In the genomic region with DNA sequence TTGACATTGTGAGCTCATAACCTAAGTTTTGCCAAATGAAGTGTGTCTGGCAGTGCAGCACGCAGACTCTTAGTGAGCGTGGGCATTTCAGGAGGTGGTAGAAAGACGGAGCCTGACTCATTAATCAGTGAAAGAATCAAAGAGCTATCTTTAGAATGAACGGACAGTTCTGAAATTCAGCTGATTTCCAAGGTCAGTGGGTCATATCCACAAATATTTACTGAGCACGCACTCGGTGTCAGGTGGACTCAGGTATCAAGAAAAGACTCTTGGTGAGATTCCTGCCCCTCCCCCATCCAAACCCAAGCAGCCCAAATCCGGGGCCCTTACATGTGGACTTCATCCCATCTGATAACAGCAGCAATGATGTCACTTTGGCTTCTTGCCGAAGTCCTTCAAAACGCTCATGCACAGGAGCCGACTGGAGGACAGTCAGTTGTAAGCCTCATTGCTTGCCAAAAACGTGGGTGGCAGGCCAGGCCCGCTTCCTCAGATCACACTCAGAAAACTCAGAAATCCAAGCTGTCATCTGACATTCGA, we compare ENCODE assay signal across 1 cellular context.
TF ChIP-seq lines count a peak whose summit lies in the region.

No MANE protein-coding gene starts in this region.

TF ChIP-seq in HepG2, 621 proteins besides CTCF, POLR2A, EP300 and RAD21 (continued from another document and continues in another):
- TF ChIP-seq, protein P1, sequence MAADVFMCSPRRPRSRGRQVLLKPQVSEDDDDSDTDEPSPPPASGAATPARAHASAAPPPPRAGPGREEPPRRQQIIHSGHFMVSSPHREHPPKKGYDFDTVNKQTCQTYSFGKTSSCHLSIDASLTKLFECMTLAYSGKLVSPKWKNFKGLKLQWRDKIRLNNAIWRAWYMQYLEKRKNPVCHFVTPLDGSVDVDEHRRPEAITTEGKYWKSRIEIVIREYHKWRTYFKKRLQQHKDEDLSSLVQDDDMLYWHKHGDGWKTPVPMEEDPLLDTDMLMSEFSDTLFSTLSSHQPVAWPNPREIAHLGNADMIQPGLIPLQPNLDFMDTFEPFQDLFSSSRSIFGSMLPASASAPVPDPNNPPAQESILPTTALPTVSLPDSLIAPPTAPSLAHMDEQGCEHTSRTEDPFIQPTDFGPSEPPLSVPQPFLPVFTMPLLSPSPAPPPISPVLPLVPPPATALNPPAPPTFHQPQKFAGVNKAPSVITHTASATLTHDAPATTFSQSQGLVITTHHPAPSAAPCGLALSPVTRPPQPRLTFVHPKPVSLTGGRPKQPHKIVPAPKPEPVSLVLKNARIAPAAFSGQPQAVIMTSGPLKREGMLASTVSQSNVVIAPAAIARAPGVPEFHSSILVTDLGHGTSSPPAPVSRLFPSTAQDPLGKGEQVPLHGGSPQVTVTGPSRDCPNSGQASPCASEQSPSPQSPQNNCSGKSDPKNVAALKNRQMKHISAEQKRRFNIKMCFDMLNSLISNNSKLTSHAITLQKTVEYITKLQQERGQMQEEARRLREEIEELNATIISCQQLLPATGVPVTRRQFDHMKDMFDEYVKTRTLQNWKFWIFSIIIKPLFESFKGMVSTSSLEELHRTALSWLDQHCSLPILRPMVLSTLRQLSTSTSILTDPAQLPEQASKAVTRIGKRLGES (CRISPR knock-in tag; IDR thresholded peaks at IDR 0.05; ENCODE audit: borderline replicate concordance), result peak; percentile 78
- TF ChIP-seq SIX1 (CRISPR knock-in tag; IDR thresholded peaks at IDR 0.05; ENCODE audit: borderline replicate concordance) (peak; percentile 85; the same call in 1 of the 2 replicates), GABPA (IDR thresholded peaks at IDR 0.05; ENCODE audit: low read depth, low read length) (no peak), GABPA (CRISPR knock-in tag; IDR thresholded peaks at IDR 0.05; ENCODE audit: low read depth) (no peak), ZC3H13 (CRISPR knock-in tag; IDR thresholded peaks at IDR 0.05) (no peak), ZNF207 (IDR thresholded peaks at IDR 0.05; ENCODE audit: borderline replicate concordance) (no peak), FOXA1 (IDR thresholded peaks at IDR 0.05) (no peak), FOXA1 (CRISPR knock-in tag; IDR thresholded peaks at IDR 0.05) (peak; percentile 63), ZFP41 (CRISPR knock-in tag; IDR thresholded peaks at IDR 0.05; ENCODE audit: borderline replicate concordance) (no peak; the same call in 1 of the 2 replicates), SMAD3 (CRISPR knock-in tag; IDR thresholded peaks at IDR 0.05) (peak; percentile 66; the same call in 1 of the 2 replicates), HNF4G (IDR thresholded peaks at IDR 0.05; ENCODE audit: borderline replicate concordance, low read depth, low read length) (peak; percentile 67), HNF4G (CRISPR knock-in tag; IDR thresholded peaks at IDR 0.05; ENCODE audit: borderline replicate concordance, low read depth) (peak; percentile 47; the same call in 1 of the 2 replicates), FOXK1 (CRISPR knock-in tag; IDR thresholded peaks at IDR 0.05; ENCODE audit: borderline replicate concordance, low read depth) (peak; percentile 61; the same call in 1 of the 2 replicates), PHF21A (CRISPR knock-in tag; IDR thresholded peaks at IDR 0.05) (peak; percentile 86), RFX1 (IDR thresholded peaks at IDR 0.05) (no peak), KAT7 (CRISPR knock-in tag; IDR thresholded peaks at IDR 0.05; ENCODE audit: borderline replicate concordance) (0 out of 2 replicates have a peak, but pooled peaks have one; percentile 29), MAFG (CRISPR knock-in tag; IDR thresholded peaks at IDR 0.05) (no peak), ISL2 (CRISPR knock-in tag; IDR thresholded peaks at IDR 0.05) (peak; percentile 91), ZNF34 (CRISPR knock-in tag; IDR thresholded peaks at IDR 0.05; ENCODE audit: borderline replicate concordance) (no peak), ZBTB20 (CRISPR knock-in tag; IDR thresholded peaks at IDR 0.05; ENCODE audit: borderline replicate concordance, low read depth) (peak; percentile 80), NRL (CRISPR knock-in tag; IDR thresholded peaks at IDR 0.05; ENCODE audit: borderline replicate concordance) (no peak), RARA (CRISPR knock-in tag; IDR thresholded peaks at IDR 0.05) (peak; percentile 71), MTF1 (CRISPR knock-in tag; IDR thresholded peaks at IDR 0.05) (no peak), STAG1 (CRISPR knock-in tag; IDR thresholded peaks at IDR 0.05) (no peak; the same call in 1 of the 2 replicates), RFXAP (CRISPR knock-in tag; IDR thresholded peaks at IDR 0.05; ENCODE audit: borderline replicate concordance) (peak; percentile 79), ZNF263 (CRISPR knock-in tag; IDR thresholded peaks at IDR 0.05) (peak; percentile 45; the same call in 1 of the 2 replicates), ZNF274 (CRISPR knock-in tag; IDR thresholded peaks at IDR 0.05) (0 out of 2 replicates have a peak, but pooled peaks have one; percentile 57), ESRRA (CRISPR knock-in tag; IDR thresholded peaks at IDR 0.05; ENCODE audit: low read depth) (peak; percentile 77), SRF (IDR thresholded peaks at IDR 0.05; ENCODE audit: low read depth, low read length) (no peak), ELF4 (CRISPR knock-in tag; IDR thresholded peaks at IDR 0.05; ENCODE audit: borderline replicate concordance) (no peak), FOXA3 (CRISPR knock-in tag; IDR thresholded peaks at IDR 0.05) (peak; percentile 80), KAT8 (CRISPR knock-in tag; IDR thresholded peaks at IDR 0.05) (peak; percentile 70)
- TF ChIP-seq, protein P2, sequence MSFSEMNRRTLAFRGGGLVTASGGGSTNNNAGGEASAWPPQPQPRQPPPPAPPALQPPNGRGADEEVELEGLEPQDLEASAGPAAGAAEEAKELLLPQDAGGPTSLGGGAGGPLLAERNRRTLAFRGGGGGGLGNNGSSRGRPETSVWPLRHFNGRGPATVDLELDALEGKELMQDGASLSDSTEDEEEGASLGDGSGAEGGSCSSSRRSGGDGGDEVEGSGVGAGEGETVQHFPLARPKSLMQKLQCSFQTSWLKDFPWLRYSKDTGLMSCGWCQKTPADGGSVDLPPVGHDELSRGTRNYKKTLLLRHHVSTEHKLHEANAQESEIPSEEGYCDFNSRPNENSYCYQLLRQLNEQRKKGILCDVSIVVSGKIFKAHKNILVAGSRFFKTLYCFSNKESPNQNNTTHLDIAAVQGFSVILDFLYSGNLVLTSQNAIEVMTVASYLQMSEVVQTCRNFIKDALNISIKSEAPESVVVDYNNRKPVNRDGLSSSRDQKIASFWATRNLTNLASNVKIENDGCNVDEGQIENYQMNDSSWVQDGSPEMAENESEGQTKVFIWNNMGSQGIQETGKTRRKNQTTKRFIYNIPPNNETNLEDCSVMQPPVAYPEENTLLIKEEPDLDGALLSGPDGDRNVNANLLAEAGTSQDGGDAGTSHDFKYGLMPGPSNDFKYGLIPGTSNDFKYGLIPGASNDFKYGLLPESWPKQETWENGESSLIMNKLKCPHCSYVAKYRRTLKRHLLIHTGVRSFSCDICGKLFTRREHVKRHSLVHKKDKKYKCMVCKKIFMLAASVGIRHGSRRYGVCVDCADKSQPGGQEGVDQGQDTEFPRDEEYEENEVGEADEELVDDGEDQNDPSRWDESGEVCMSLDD (CRISPR knock-in tag; IDR thresholded peaks at IDR 0.05; ENCODE audit: borderline replicate concordance), result peak; percentile 61; the same call in 1 of the 2 replicates
- TF ChIP-seq, protein P3, sequence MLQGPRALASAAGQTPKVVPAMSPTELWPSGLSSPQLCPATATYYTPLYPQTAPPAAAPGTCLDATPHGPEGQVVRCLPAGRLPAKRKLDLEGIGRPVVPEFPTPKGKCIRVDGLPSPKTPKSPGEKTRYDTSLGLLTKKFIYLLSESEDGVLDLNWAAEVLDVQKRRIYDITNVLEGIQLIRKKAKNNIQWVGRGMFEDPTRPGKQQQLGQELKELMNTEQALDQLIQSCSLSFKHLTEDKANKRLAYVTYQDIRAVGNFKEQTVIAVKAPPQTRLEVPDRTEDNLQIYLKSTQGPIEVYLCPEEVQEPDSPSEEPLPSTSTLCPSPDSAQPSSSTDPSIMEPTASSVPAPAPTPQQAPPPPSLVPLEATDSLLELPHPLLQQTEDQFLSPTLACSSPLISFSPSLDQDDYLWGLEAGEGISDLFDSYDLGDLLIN (CRISPR knock-in tag; IDR thresholded peaks at IDR 0.05; ENCODE audit: borderline replicate concordance), result 0 out of 2 replicates have a peak, but pooled peaks have one; percentile 64
- TF ChIP-seq, protein P4, sequence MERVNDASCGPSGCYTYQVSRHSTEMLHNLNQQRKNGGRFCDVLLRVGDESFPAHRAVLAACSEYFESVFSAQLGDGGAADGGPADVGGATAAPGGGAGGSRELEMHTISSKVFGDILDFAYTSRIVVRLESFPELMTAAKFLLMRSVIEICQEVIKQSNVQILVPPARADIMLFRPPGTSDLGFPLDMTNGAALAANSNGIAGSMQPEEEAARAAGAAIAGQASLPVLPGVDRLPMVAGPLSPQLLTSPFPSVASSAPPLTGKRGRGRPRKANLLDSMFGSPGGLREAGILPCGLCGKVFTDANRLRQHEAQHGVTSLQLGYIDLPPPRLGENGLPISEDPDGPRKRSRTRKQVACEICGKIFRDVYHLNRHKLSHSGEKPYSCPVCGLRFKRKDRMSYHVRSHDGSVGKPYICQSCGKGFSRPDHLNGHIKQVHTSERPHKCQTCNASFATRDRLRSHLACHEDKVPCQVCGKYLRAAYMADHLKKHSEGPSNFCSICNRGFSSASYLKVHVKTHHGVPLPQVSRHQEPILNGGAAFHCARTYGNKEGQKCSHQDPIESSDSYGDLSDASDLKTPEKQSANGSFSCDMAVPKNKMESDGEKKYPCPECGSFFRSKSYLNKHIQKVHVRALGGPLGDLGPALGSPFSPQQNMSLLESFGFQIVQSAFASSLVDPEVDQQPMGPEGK (CRISPR knock-in tag; IDR thresholded peaks at IDR 0.05), result peak; percentile 47; the same call in 1 of the 2 replicates
- TF ChIP-seq, protein P5, sequence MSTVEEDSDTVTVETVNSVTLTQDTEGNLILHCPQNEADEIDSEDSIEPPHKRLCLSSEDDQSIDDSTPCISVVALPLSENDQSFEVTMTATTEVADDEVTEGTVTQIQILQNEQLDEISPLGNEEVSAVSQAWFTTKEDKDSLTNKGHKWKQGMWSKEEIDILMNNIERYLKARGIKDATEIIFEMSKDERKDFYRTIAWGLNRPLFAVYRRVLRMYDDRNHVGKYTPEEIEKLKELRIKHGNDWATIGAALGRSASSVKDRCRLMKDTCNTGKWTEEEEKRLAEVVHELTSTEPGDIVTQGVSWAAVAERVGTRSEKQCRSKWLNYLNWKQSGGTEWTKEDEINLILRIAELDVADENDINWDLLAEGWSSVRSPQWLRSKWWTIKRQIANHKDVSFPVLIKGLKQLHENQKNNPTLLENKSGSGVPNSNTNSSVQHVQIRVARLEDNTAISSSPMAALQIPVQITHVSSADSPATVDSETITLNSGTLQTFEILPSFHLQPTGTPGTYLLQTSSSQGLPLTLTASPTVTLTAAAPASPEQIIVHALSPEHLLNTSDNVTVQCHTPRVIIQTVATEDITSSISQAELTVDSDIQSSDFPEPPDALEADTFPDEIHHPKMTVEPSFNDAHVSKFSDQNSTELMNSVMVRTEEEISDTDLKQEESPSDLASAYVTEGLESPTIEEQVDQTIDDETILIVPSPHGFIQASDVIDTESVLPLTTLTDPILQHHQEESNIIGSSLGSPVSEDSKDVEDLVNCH (CRISPR knock-in tag; IDR thresholded peaks at IDR 0.05), result no peak
- TF ChIP-seq, protein P6, sequence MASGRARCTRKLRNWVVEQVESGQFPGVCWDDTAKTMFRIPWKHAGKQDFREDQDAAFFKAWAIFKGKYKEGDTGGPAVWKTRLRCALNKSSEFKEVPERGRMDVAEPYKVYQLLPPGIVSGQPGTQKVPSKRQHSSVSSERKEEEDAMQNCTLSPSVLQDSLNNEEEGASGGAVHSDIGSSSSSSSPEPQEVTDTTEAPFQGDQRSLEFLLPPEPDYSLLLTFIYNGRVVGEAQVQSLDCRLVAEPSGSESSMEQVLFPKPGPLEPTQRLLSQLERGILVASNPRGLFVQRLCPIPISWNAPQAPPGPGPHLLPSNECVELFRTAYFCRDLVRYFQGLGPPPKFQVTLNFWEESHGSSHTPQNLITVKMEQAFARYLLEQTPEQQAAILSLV (CRISPR knock-in tag; IDR thresholded peaks at IDR 0.05; ENCODE audit: borderline replicate concordance), result peak; percentile 78
- TF ChIP-seq, protein P7, sequence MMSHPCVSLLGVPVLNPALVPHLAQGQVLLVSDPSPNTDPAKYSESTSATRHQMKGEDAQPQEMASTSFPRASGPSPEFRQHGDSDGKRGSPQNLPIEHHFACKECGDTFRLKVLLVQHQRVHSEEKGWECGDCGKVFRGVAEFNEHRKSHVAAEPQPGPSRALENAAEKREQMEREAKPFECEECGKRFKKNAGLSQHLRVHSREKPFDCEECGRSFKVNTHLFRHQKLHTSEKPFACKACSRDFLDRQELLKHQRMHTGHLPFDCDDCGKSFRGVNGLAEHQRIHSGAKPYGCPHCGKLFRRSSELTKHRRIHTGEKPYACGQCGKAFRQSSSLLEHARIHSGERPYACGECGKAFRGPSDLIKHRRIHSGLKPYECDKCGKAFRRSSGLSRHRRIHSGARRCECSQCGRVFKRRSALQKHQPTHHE (CRISPR knock-in tag; IDR thresholded peaks at IDR 0.05; ENCODE audit: borderline replicate concordance), result no peak
- TF ChIP-seq, protein P8, sequence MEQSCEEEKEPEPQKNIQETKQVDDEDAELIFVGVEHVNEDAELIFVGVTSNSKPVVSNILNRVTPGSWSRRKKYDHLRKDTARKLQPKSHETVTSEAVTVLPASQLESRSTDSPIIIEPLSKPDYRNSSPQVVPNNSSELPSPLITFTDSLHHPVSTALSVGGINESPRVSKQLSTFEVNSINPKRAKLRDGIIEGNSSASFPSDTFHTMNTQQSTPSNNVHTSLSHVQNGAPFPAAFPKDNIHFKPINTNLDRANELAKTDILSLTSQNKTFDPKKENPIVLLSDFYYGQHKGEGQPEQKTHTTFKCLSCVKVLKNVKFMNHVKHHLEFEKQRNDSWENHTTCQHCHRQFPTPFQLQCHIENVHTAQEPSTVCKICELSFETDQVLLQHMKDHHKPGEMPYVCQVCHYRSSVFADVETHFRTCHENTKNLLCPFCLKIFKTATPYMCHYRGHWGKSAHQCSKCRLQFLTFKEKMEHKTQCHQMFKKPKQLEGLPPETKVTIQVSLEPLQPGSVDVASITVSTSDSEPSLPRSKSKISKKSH (CRISPR knock-in tag; IDR thresholded peaks at IDR 0.05; ENCODE audit: borderline replicate concordance), result no peak
- TF ChIP-seq, protein P9, sequence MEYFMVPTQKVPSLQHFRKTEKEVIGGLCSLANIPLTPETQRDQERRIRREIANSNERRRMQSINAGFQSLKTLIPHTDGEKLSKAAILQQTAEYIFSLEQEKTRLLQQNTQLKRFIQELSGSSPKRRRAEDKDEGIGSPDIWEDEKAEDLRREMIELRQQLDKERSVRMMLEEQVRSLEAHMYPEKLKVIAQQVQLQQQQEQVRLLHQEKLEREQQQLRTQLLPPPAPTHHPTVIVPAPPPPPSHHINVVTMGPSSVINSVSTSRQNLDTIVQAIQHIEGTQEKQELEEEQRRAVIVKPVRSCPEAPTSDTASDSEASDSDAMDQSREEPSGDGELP (IDR thresholded peaks at IDR 0.05; ENCODE audit: borderline replicate concordance, low read depth), result peak; percentile 87; the same call in 1 of the 2 replicates
- TF ChIP-seq, protein P10, sequence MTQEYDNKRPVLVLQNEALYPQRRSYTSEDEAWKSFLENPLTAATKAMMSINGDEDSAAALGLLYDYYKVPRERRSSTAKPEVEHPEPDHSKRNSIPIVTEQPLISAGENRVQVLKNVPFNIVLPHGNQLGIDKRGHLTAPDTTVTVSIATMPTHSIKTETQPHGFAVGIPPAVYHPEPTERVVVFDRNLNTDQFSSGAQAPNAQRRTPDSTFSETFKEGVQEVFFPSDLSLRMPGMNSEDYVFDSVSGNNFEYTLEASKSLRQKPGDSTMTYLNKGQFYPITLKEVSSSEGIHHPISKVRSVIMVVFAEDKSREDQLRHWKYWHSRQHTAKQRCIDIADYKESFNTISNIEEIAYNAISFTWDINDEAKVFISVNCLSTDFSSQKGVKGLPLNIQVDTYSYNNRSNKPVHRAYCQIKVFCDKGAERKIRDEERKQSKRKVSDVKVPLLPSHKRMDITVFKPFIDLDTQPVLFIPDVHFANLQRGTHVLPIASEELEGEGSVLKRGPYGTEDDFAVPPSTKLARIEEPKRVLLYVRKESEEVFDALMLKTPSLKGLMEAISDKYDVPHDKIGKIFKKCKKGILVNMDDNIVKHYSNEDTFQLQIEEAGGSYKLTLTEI (CRISPR knock-in tag; conservative IDR thresholded peaks at IDR 0.05), result no peak
